In genomic region chr17:66506641-66507040, GRCh38 we compare ENCODE assay signal across 19 cellular contexts.
DNase-seq lines count a peak whose midpoint lies in the region; ATAC-seq and TF ChIP-seq lines count a peak whose summit lies in the region.
"Had no signal": no experiment of that assay in that cellular context is flagged by ENCODE, and none has a peak within 500 bp of the region (broad histone marks: within the 10 kb centered on the region; RNA-seq: fewer than 3 reads in every experiment).

No MANE protein-coding gene starts in this region.

- H3K4me3 Mint-ChIP-seq in activated naive CD4-positive, alpha-beta T cell treated with anti-CD3 and anti-CD28 coated beads, Interleukin-2, amount 10 ng/mL, durations not matched to agents 7 days and 5 days = no peak overlapping the region
- H3K4me3 Mint-ChIP-seq in HFFc6 = peak overlapping the region; percentile 10; the same call in 1 of the 2 replicates
- H3K4me3 Mint-ChIP-seq: activated naive CD8-positive, alpha-beta T cell treated with anti-CD3 and anti-CD28 coated beads, Interleukin-2, amount 10 ng/mL, durations not matched to agents 7 days and 5 days had no signal

- no peak for TF ChIP-seq EP300 in transverse colon (IDR thresholded peaks at IDR 0.05; ENCODE audit: low read depth)

- H3K27ac ChIP-seq in mesenchymal stem cell (ENCODE audit: low read length, poor library complexity, severe bottlenecking) (no peak overlapping the region), RWPE1 (no peak overlapping the region), transverse colon (peak overlapping the region in 1 of 4 donors; percentile 88)
- H3K27ac ChIP-seq: coronary artery, right atrium auricular region, suprapubic skin had no signal

- no peak for TF ChIP-seq POLR2A in transverse colon (IDR thresholded peaks at IDR 0.05)

- H3K9ac ChIP-seq in mesenchymal stem cell (ENCODE audit: low read length) = no peak overlapping the region

- no peak overlapping the region for H3K18ac ChIP-seq in mesenchymal stem cell (ENCODE audit: low read depth in 1 of 2, low read length in 2 of 2)

- no peak for ATAC-seq in HG02571 (IDR thresholded peaks at IDR 0.05; ENCODE audit: unreplicated experiment)
- ATAC-seq: Right ventricle myocardium inferior had no signal

- no peak overlapping the region for H3K14ac ChIP-seq in mesenchymal stem cell (ENCODE audit: low read length in 2 of 2)

- H3K4me2 ChIP-seq in mesenchymal stem cell (ENCODE audit: low read length, poor library complexity, severe bottlenecking) = no peak overlapping the region

- H3K27me3 Mint-ChIP-seq in activated naive CD4-positive, alpha-beta T cell treated with anti-CD3 and anti-CD28 coated beads, Interleukin-2, amount 10 ng/mL, durations not matched to agents 7 days and 5 days = no peaks in the 10 kb centered on the region
- peaks cover 2% of the 10 kb centered on the region; the same call in 1 of the 2 replicates for H3K27me3 Mint-ChIP-seq in HFFc6 (ENCODE audit: insufficient read depth)
- H3K27me3 Mint-ChIP-seq: activated naive CD8-positive, alpha-beta T cell treated with anti-CD3 and anti-CD28 coated beads, Interleukin-2, amount 10 ng/mL, durations not matched to agents 7 days and 5 days had no signal

- no peak overlapping the region for H2BK12ac ChIP-seq in mesenchymal stem cell (ENCODE audit: low read length in 2 of 2)

- H2BK120ac ChIP-seq in mesenchymal stem cell (ENCODE audit: low read depth, low read length) = no peak overlapping the region

- H2AFZ ChIP-seq in mesenchymal stem cell (ENCODE audit: low read depth, low read length) = no peak overlapping the region

- 44% methylated on average over 6 of the region's 6 CpGs for WGBS in mesenchymal stem cell
- WGBS in transverse colon (ENCODE audit: low coverage in 1 of 2), 2 donors = 69 to 90% methylated on average over 6 of the region's 6 CpGs

- H3K9me3 Mint-ChIP-seq in activated naive CD4-positive, alpha-beta T cell treated with anti-CD3 and anti-CD28 coated beads, Interleukin-2, amount 10 ng/mL, durations not matched to agents 7 days and 5 days = no peaks in the 10 kb centered on the region
- no peaks in the 10 kb centered on the region for H3K9me3 Mint-ChIP-seq in HFFc6

- H2AK5ac ChIP-seq in mesenchymal stem cell (ENCODE audit: low read length, severe bottlenecking) = peak overlapping the region; percentile 22

- CTCF ChIA-PET in activated naive CD4-positive, alpha-beta T cell treated with anti-CD3 and anti-CD28 coated beads, Interleukin-2, amount 10 ng/mL, durations not matched to agents 7 days and 5 days (lab: Charles Lee) = interaction anchor here (1.5 kb wide), 1 partner anchor 10 kb away, joined by 4 read pairs; no protein-coding TSS in a partner anchor
- CTCF ChIA-PET in RWPE1 (lab: Yijun Ruan, JAX) = interaction anchor here (1.1 kb wide), 1 partner anchor 16 kb away, joined by 3 read pairs; no protein-coding TSS in a partner anchor

- H3K9me3 ChIP-seq in mesenchymal stem cell (ENCODE audit: control insufficient read depth, low read length) (no peaks in the 10 kb centered on the region), transverse colon (no peaks in the 10 kb centered on the region)
- H3K9me3 ChIP-seq: gastroesophageal sphincter, ovary, right atrium auricular region, suprapubic skin had no signal

- H3K4me1 ChIP-seq in mesenchymal stem cell (ENCODE audit: control insufficient read depth, insufficient read depth, low read depth, low read length) (peaks cover 6% of the 10 kb centered on the region), transverse colon (peaks cover 14 to 67% (median 53%) of the 10 kb centered on the region in 4 donors)

- no peaks in the 10 kb centered on the region for H3K27me3 ChIP-seq in mesenchymal stem cell (ENCODE audit: control insufficient read depth in 1 of 2, insufficient read depth in 1 of 2, low read length in 2 of 2)
- H3K27me3 ChIP-seq in transverse colon = no peaks in the 10 kb centered on the region
- H3K27me3 ChIP-seq: brain microvascular endothelial cell, gastroesophageal sphincter, ovary, right atrium auricular region, suprapubic skin had no signal

- H3K36me3 ChIP-seq in mesenchymal stem cell (ENCODE audit: control insufficient read depth in 1 of 2, insufficient read depth in 2 of 2, low read depth in 1 of 2, low read length in 2 of 2) (no peaks in the 10 kb centered on the region), transverse colon (no peaks in the 10 kb centered on the region)
- H3K36me3 ChIP-seq: brain microvascular endothelial cell, gastroesophageal sphincter, ovary, right atrium auricular region, suprapubic skin had no signal

- in situ Hi-C loops in transverse colon (cut with MboI; ENCODE audit: low pct_ligation_motif_present in 1 of 4, low pct_unique_long_range_greater_than_20kb in 1 of 4, low sequenced_read_pairs in 3 of 4) = no loop called here

- H2BK5ac ChIP-seq in mesenchymal stem cell (ENCODE audit: low read depth, low read length, poor library complexity, severe bottlenecking) = no peak overlapping the region

- no peak overlapping the region for H2BK15ac ChIP-seq in mesenchymal stem cell (ENCODE audit: low read depth, poor library complexity, severe bottlenecking)

- TF ChIP-seq CTCF in HFFc6 (IDR thresholded peaks at IDR 0.05) = no peak
- no peak for TF ChIP-seq CTCF in RWPE1 (conservative IDR thresholded peaks at IDR 0.05; ENCODE audit: low read depth)
- no peak for TF ChIP-seq CTCF in transverse colon (IDR thresholded peaks at IDR 0.05)

- POLR2A ChIA-PET in RWPE1 (lab: Yijun Ruan, JAX; ENCODE audit: low non-redundant PET) = no interaction called here

- H4K8ac ChIP-seq in mesenchymal stem cell (ENCODE audit: low read length) = no peak overlapping the region

- H4K91ac ChIP-seq in mesenchymal stem cell (ENCODE audit: low read length) = no peak overlapping the region

- no peak for DNase-seq in activated naive CD4-positive, alpha-beta T cell treated with anti-CD3 and anti-CD28 coated beads, Interleukin-2, amount 10 ng/mL, durations not matched to agents 7 days and 5 days
- DNase-seq in activated naive CD4-positive, alpha-beta T cell (lab: John Stamatoyannopoulos, UW) = no peak
- DNase-seq in HFFc6 (no peak), astrocyte of the hippocampus (ENCODE audit: low read depth, low spot score) (peak; percentile 16), mesenchymal stem cell (peak; percentile 81), RWPE1 (ENCODE audit: low spot score) (no peak), transverse colon (no peak)
- DNase-seq: activated CD4-positive, alpha-beta T cell treated with anti-CD3 and anti-CD28 coated beads for 4 hours; activated naive CD8-positive, alpha-beta T cell treated with anti-CD3 and anti-CD28 coated beads, Interleukin-2, amount 10 ng/mL, durations not matched to agents 7 days and 5 days; brain microvascular endothelial cell; DMS 273 treated with DMSO at 0.1 percent for 48 hours; ovary; stimulated activated CD8-positive, alpha-beta memory T cell treated with anti-CD3 and anti-CD28 coated beads, Interleukin-4, amount 100 ng/mL, for 48 hours had no signal

- peaks cover 55% of the 10 kb centered on the region for H3K4me1 Mint-ChIP-seq in activated naive CD4-positive, alpha-beta T cell treated with anti-CD3 and anti-CD28 coated beads, Interleukin-2, amount 10 ng/mL, durations not matched to agents 7 days and 5 days
- H3K4me1 Mint-ChIP-seq in HFFc6 (ENCODE audit: low read depth) = peaks cover 64% of the 10 kb centered on the region

- H3K4me3 ChIP-seq in mesenchymal stem cell (ENCODE audit: insufficient read depth in 1 of 2, low read depth in 1 of 2, low read length in 2 of 2) (no peak overlapping the region), transverse colon (no peak overlapping the region)
- H3K4me3 ChIP-seq: coronary artery, gastroesophageal sphincter, ovary, right atrium auricular region, suprapubic skin had no signal

- H3K27ac Mint-ChIP-seq in activated naive CD4-positive, alpha-beta T cell treated with anti-CD3 and anti-CD28 coated beads, Interleukin-2, amount 10 ng/mL, durations not matched to agents 7 days and 5 days = peak overlapping the region; percentile 14
- H3K27ac Mint-ChIP-seq in HFFc6 = peak overlapping the region; percentile 92

- H3K79me1 ChIP-seq in mesenchymal stem cell (replicated peaks; ENCODE audit: low read length, poor library complexity, severe bottlenecking) = peaks cover 15% of the 10 kb centered on the region

- intact Hi-C loops in transverse colon (cut with DNase I; ENCODE audit: low total_unique reads) = no loop called here

- peaks cover 34% of the 10 kb centered on the region for H3K36me3 Mint-ChIP-seq in activated naive CD4-positive, alpha-beta T cell treated with anti-CD3 and anti-CD28 coated beads, Interleukin-2, amount 10 ng/mL, durations not matched to agents 7 days and 5 days
- H3K36me3 Mint-ChIP-seq in HFFc6 (ENCODE audit: low read depth) = peaks cover 9% of the 10 kb centered on the region; the same call in 1 of the 2 replicates

- no peak overlapping the region for H3K4ac ChIP-seq in mesenchymal stem cell (ENCODE audit: low read depth in 1 of 2, low read length in 2 of 2)

- no peak overlapping the region for H3K23ac ChIP-seq in mesenchymal stem cell (ENCODE audit: low read length in 2 of 2)

Comparison
In these comparisons a context has a peak if more than half of its experiments do, and no peak if none do; other contexts are left out.
1. DNase-seq: peak in astrocyte of the hippocampus (single experiment) and mesenchymal stem cell (single experiment); none in activated naive CD4-positive, alpha-beta T cell treated with anti-CD3 and anti-CD28 coated beads, Interleukin-2, amount 10 ng/mL, durations not matched to agents 7 days and 5 days (single experiment), activated naive CD4-positive, alpha-beta T cell (0 of 4), HFFc6 (single experiment), RWPE1 (single experiment) and transverse colon (single experiment).